In genomic region chr4:128758314-128758922, GRCh38 we compare ENCODE assay signal across 12 cellular contexts.
"Had no signal": no experiment of that assay in that cellular context is flagged by ENCODE, and none has a peak within 500 bp of the region (broad histone marks: within the 10 kb centered on the region; RNA-seq: fewer than 3 reads in every experiment).

No MANE protein-coding gene starts in this region.

- H3K4me1 Mint-ChIP-seq: activated B cell treated with CpG ODN at 0.5 μM for 24 hours; stimulated activated memory B cell treated with anti-CD40 and anti-IgM and Interleukin-4, amounts not matched to agents 10 μg/mL and 1 μg/mL and 100 μg/mL, for 72 hours had no signal

- H3K36me3 ChIP-seq: cardiac muscle cell, tibial nerve, uterus had no signal

- H3K36me3 Mint-ChIP-seq: stimulated activated memory B cell treated with anti-CD40 and anti-IgM and Interleukin-4, amounts not matched to agents 10 μg/mL and 1 μg/mL and 100 μg/mL, for 72 hours had no signal

- ATAC-seq: activated CD8-positive, alpha-beta T cell treated with anti-CD3 and anti-CD28 coated beads for 36 hours; activated T-cell treated with anti-CD3 and anti-CD28 coated beads, Interleukin-2, amount 50 U/mL, for 4 hours; esophagus mucosa; stimulated activated memory B cell treated with anti-CD40 and anti-IgM and Interleukin-4, amounts not matched to agents 10 μg/mL and 1 μg/mL and 100 μg/mL, for 72 hours had no signal

- H3K4me3 ChIP-seq: cardiac muscle cell, tibial nerve, uterus had no signal

- H3K27me3 Mint-ChIP-seq: activated B cell treated with CpG ODN at 0.5 μM for 24 hours; stimulated activated memory B cell treated with anti-CD40 and anti-IgM and Interleukin-4, amounts not matched to agents 10 μg/mL and 1 μg/mL and 100 μg/mL, for 72 hours had no signal

- DNase-seq: activated B cell treated with CpG ODN at 0.5 μM for 24 hours; activated CD4-positive, alpha-beta T cell treated with anti-CD3 and anti-CD28 coated beads for 48 hours; activated CD8-positive, alpha-beta T cell treated with anti-CD3 and anti-CD28 coated beads for 36 hours; activated effector memory CD4-positive, alpha-beta T cell treated with Interleukin-2 at 50 U/mL for 16 hours; activated naive CD4-positive, alpha-beta T cell treated with anti-CD3 and anti-CD28 coated beads, Interleukin-2, amount 50 U/mL, for 16 hours; activated T-cell treated with anti-CD3 and anti-CD28 coated beads, Interleukin-2, amount 50 U/mL, for 4 hours; stimulated activated CD4-positive, alpha-beta T cell treated with anti-CD3 and anti-CD28 coated beads, Interleukin-2, amount 100 ng/mL, for 48 hours; uterus had no signal

- H3K27ac Mint-ChIP-seq: activated B cell treated with CpG ODN at 0.5 μM for 24 hours; activated CD8-positive, alpha-beta T cell treated with anti-CD3 and anti-CD28 coated beads for 36 hours; stimulated activated memory B cell treated with anti-CD40 and anti-IgM and Interleukin-4, amounts not matched to agents 10 μg/mL and 1 μg/mL and 100 μg/mL, for 72 hours had no signal

- H3K27me3 ChIP-seq: tibial nerve, uterus had no signal

- H3K9me3 Mint-ChIP-seq: activated B cell treated with CpG ODN at 0.5 μM for 24 hours; activated CD8-positive, alpha-beta T cell treated with anti-CD3 and anti-CD28 coated beads for 36 hours; activated T-cell treated with anti-CD3 and anti-CD28 coated beads, Interleukin-2, amount 50 U/mL, for 4 hours; stimulated activated memory B cell treated with anti-CD40 and anti-IgM and Interleukin-4, amounts not matched to agents 10 μg/mL and 1 μg/mL and 100 μg/mL, for 72 hours had no signal

- H3K9me3 ChIP-seq: tibial nerve, uterus had no signal

- H3K4me3 Mint-ChIP-seq: activated B cell treated with CpG ODN at 0.5 μM for 24 hours; activated CD8-positive, alpha-beta T cell treated with anti-CD3 and anti-CD28 coated beads for 36 hours; activated T-cell treated with anti-CD3 and anti-CD28 coated beads, Interleukin-2, amount 50 U/mL, for 4 hours; stimulated activated memory B cell treated with anti-CD40 and anti-IgM and Interleukin-4, amounts not matched to agents 10 μg/mL and 1 μg/mL and 100 μg/mL, for 72 hours had no signal

- H3K4me1 ChIP-seq: uterus had no signal

- H3K27ac ChIP-seq: cardiac muscle cell, tibial nerve, uterus had no signal
